ENCODE assay signal across 8 cellular contexts in genomic region chr7:143381427-143382125, GRCh38. TPM values are rescaled to one million over a fixed set of nuclear protein-coding genes. Genes with fewer than 3 reads are reported as not detected.
DNase-seq lines count a peak whose midpoint lies in the region; ATAC-seq, FAIRE-seq and TF ChIP-seq lines count a peak whose summit lies in the region.

No MANE protein-coding gene starts in this region.

- ATAC-seq in activated CD4-positive, alpha-beta T cell treated with anti-CD3 and anti-CD28 coated beads for 36 hours: peak; percentile 0
- peak; percentile 14 for ATAC-seq in HG02642 (IDR thresholded peaks at IDR 0.05; ENCODE audit: poor library complexity, unreplicated experiment)
- ATAC-seq in left lobe of liver: peak; percentile 2
- peak; percentile 1 for ATAC-seq in stimulated activated naive CD8-positive, alpha-beta T cell treated with anti-CD3 and anti-CD28 coated beads, Interleukin-15, Interleukin-2, amounts not matched to agents 100 U/mL and 50 U/mL, for 24 hours

- no peaks in the 10 kb centered on the region for H3K27me3 ChIP-seq in bronchial epithelial cell (ENCODE audit: control insufficient read depth, insufficient read depth, low read length)

- no peaks in the 10 kb centered on the region for H3K9me3 Mint-ChIP-seq in activated CD4-positive, alpha-beta T cell treated with anti-CD3 and anti-CD28 coated beads for 36 hours (ENCODE audit: low read depth)

- peaks cover 26% of the 10 kb centered on the region for H3K4me1 Mint-ChIP-seq in activated CD4-positive, alpha-beta T cell treated with anti-CD3 and anti-CD28 coated beads for 36 hours

- H3K36me3 Mint-ChIP-seq in activated CD4-positive, alpha-beta T cell treated with anti-CD3 and anti-CD28 coated beads for 36 hours (ENCODE audit: low read depth): peaks cover 5% of the 10 kb centered on the region

- peak overlapping the region; percentile 82 for H3K4me3 Mint-ChIP-seq in activated CD4-positive, alpha-beta T cell treated with anti-CD3 and anti-CD28 coated beads for 36 hours

- FAIRE-seq in bronchial epithelial cell (lab: Jason Lieb, UNC): no peak

- intact Hi-C loops in activated CD4-positive, alpha-beta T cell treated with anti-CD3 and anti-CD28 coated beads for 36 hours (cut with DNase I, micrococcal nuclease): loop anchor here (1.0 to 10.0 kb wide), 8 partner anchors 27 to 577 kb away; partner anchors contain the start of genes CASP2 (in 1 of the 2), EPHA1 (in 1 of the 2) and TCAF1 (in 1 of the 2)

- H3K27me3 Mint-ChIP-seq in activated CD4-positive, alpha-beta T cell treated with anti-CD3 and anti-CD28 coated beads for 36 hours: no peaks in the 10 kb centered on the region

- POLR2A ChIA-PET in activated CD4-positive, alpha-beta T cell treated with anti-CD3 and anti-CD28 coated beads for 36 hours (lab: Charles Lee): no interaction called here

- H3K4me3 ChIP-seq in bronchial epithelial cell (ENCODE audit: low read depth, low read length): peak overlapping the region; percentile 83

- H3K36me3 ChIP-seq in bronchial epithelial cell (ENCODE audit: control insufficient read depth, insufficient read depth, low read length): peaks cover 11% of the 10 kb centered on the region

- peak overlapping the region; percentile 30 for H3K27ac Mint-ChIP-seq in activated CD4-positive, alpha-beta T cell treated with anti-CD3 and anti-CD28 coated beads for 36 hours

- CTCF ChIA-PET in activated CD4-positive, alpha-beta T cell treated with anti-CD3 and anti-CD28 coated beads for 36 hours (lab: Charles Lee): interaction anchor here (1.1 kb wide), 1 partner anchor 25 kb away, joined by 4 read pairs; no protein-coding TSS in a partner anchor

- no peak for TF ChIP-seq CTCF in bronchial epithelial cell (IDR thresholded peaks at IDR 0.05; ENCODE audit: insufficient read depth, low read length, severe bottlenecking)

- peak; percentile 51 for DNase-seq in activated CD4-positive, alpha-beta T cell treated with anti-CD3 and anti-CD28 coated beads for 36 hours
- DNase-seq in activated CD4-positive, alpha-beta T cell treated with anti-CD3 and anti-CD28 coated beads, Interleukin-2, amount 50 U/mL, for 4 hours: no peak
- DNase-seq in NCI-H2171 treated with DMSO at 0.1 percent for 48 hours (lab: John Stamatoyannopoulos, UW) (peak; percentile 64), bronchial epithelial cell (ENCODE audit: low read depth) (no peak), left lobe of liver (ENCODE audit: low spot score) (peak; percentile 82), NOMO-1 treated with dmso at 0.1 percent for 144 hours (lab: John Stamatoyannopoulos, UW; ENCODE audit: unreplicated experiment) (no peak)
- peak; percentile 37 for DNase-seq in stimulated activated naive CD8-positive, alpha-beta T cell treated with anti-CD3 and anti-CD28 coated beads, Interleukin-15, Interleukin-2, amounts not matched to agents 100 U/mL and 50 U/mL, for 24 hours

RNA-seq across cellular contexts. Expression of gene ZYX, which starts 0.4 kb away (rescaled TPM):
- total RNA-seq in activated CD4-positive, alpha-beta T cell treated with anti-CD3 and anti-CD28 coated beads for 36 hours: 100 to 1,000 TPM; 103 to 148 TPM
- 9.2 and 10.6 TPM in 2 replicates for total RNA-seq in bronchial epithelial cell
- 33.8 TPM for total RNA-seq in left lobe of liver

RNA-seq across cellular contexts. Expression of gene FAM131B, which starts 19.1 kb away (rescaled TPM):
- total RNA-seq in activated CD4-positive, alpha-beta T cell treated with anti-CD3 and anti-CD28 coated beads for 36 hours: 1 to 10 TPM; 1.7 to 1.8 TPM
- 0.26 and 0.53 TPM in 2 replicates for total RNA-seq in bronchial epithelial cell
- total RNA-seq in left lobe of liver: 0.38 TPM

RNA-seq across cellular contexts. Expression of gene EPHA1, which starts 27.1 kb away (rescaled TPM):
- total RNA-seq in activated CD4-positive, alpha-beta T cell treated with anti-CD3 and anti-CD28 coated beads for 36 hours: 1 to 10 TPM; 2.4 to 2.8 TPM
- 19.0 and 51.5 TPM in 2 replicates for total RNA-seq in bronchial epithelial cell
- total RNA-seq in left lobe of liver: 39.6 TPM

Comparison
In these comparisons a context has a peak if more than half of its experiments do, and no peak if none do; other contexts are left out.
1. DNase-seq: peak in activated CD4-positive, alpha-beta T cell treated with anti-CD3 and anti-CD28 coated beads for 36 hours (single experiment), NCI-H2171 treated with DMSO at 0.1 percent for 48 hours (single experiment), left lobe of liver (single experiment) and stimulated activated naive CD8-positive, alpha-beta T cell treated with anti-CD3 and anti-CD28 coated beads, Interleukin-15, Interleukin-2, amounts not matched to agents 100 U/mL and 50 U/mL, for 24 hours (single experiment); none in activated CD4-positive, alpha-beta T cell treated with anti-CD3 and anti-CD28 coated beads, Interleukin-2, amount 50 U/mL, for 4 hours (0 of 2), bronchial epithelial cell (single experiment) and NOMO-1 treated with dmso at 0.1 percent for 144 hours (single experiment).
2. Peak in every context shown above with its lines, with median percentiles within 50 percentile points of each other: ATAC-seq.